ENCODE assay signal across 21 cellular contexts in genomic region chr7:142469653-142470335, GRCh38.
A peak's percentile ranks its signal among the peaks of the same experiment; 100 is the strongest.
DNase-seq lines count a peak whose midpoint lies in the region; ATAC-seq lines count a peak whose summit lies in the region.
"Had no signal": no experiment of that assay in that cellular context is flagged by ENCODE, and none has a peak within 500 bp of the region (broad histone marks: within the 10 kb centered on the region; RNA-seq: fewer than 3 reads in every experiment).

No MANE protein-coding gene starts in this region.

- DNase-seq in stimulated activated naive CD8-positive, alpha-beta T cell treated with anti-CD3 and anti-CD28 coated beads, Interleukin-15, amount 100 ng/mL, for 72 hours: no peak
- DNase-seq in stimulated activated naive CD8-positive, alpha-beta T cell treated with anti-CD3 and anti-CD28 coated beads, Interleukin-15, Interleukin-2, amounts not matched to agents 100 U/mL and 50 U/mL, for 24 hours: no peak
- DNase-seq in Kasumi-1 (lab: John Stamatoyannopoulos, UW) (peak; percentile 86 to 87), C1 segment of cervical spinal cord (lab: John Stamatoyannopoulos, UW) (no peak)
- DNase-seq in activated T-helper 1 cell treated with anti-CD3 and anti-CD28 coated beads, Interleukin-12 subunit alpha, Interleukin-12 subunit beta, Interleukin-2, Interleukin-4 antibody, amounts not matched to agents 30 ng/mL and 10 ng/mL and 1 ng/mL, durations not matched to agents 14 hours and 24 hours and 36 hours (ENCODE audit: low spot score): no peak
- no peak for DNase-seq in activated effector memory CD4-positive, alpha-beta T cell treated with anti-CD3 and anti-CD28 coated beads, Interleukin-2, amount 50 U/mL, for 16 hours
- DNase-seq: cerebellar nuclear complex; dorsolateral prefrontal cortex; left ventricle myocardium superior; NCI-H2029 treated with DMSO at 0.1 percent for 48 hours; NCI-H226; NCI-H69; Peyer's patch; right lobe of liver; SHP77 treated with DMSO at 0.1 percent for 48 hours; stimulated activated CD4-positive, alpha-beta T cell treated with anti-CD3 and anti-CD28 coated beads, Interleukin-2, amount 100 ng/mL, for 48 hours had no signal

- peak; percentile 32 for ATAC-seq in stimulated activated naive CD8-positive, alpha-beta T cell treated with anti-CD3 and anti-CD28 coated beads, Interleukin-15, amount 100 ng/mL, for 72 hours
- no peak for ATAC-seq in stimulated activated naive CD8-positive, alpha-beta T cell treated with anti-CD3 and anti-CD28 coated beads, Interleukin-15, Interleukin-2, amounts not matched to agents 100 U/mL and 50 U/mL, for 24 hours
- ATAC-seq in GM18873 (IDR thresholded peaks at IDR 0.05; ENCODE audit: low FRiP score, unreplicated experiment): no peak
- ATAC-seq: HepG2, left ventricle myocardium superior, right lobe of liver had no signal

- no peak overlapping the region for H3K4me3 Mint-ChIP-seq in stimulated activated naive CD8-positive, alpha-beta T cell treated with anti-CD3 and anti-CD28 coated beads, Interleukin-15, amount 100 ng/mL, for 72 hours
- H3K4me3 Mint-ChIP-seq in activated T-helper 1 cell treated with anti-CD3 and anti-CD28 coated beads, Interleukin-12 subunit alpha, Interleukin-12 subunit beta, Interleukin-2, Interleukin-4 antibody, amounts not matched to agents 30 ng/mL and 10 ng/mL and 1 ng/mL, durations not matched to agents 14 hours and 24 hours and 36 hours: no peak overlapping the region
- H3K4me3 Mint-ChIP-seq: brain, type B pancreatic cell had no signal

- no peaks in the 10 kb centered on the region for H3K27me3 Mint-ChIP-seq in stimulated activated naive CD8-positive, alpha-beta T cell treated with anti-CD3 and anti-CD28 coated beads, Interleukin-15, amount 100 ng/mL, for 72 hours
- H3K27me3 Mint-ChIP-seq in activated T-helper 1 cell treated with anti-CD3 and anti-CD28 coated beads, Interleukin-12 subunit alpha, Interleukin-12 subunit beta, Interleukin-2, Interleukin-4 antibody, amounts not matched to agents 30 ng/mL and 10 ng/mL and 1 ng/mL, durations not matched to agents 14 hours and 24 hours and 36 hours (ENCODE audit: insufficient read depth): no peaks in the 10 kb centered on the region

- no peaks in the 10 kb centered on the region for H3K36me3 Mint-ChIP-seq in activated T-helper 1 cell treated with anti-CD3 and anti-CD28 coated beads, Interleukin-12 subunit alpha, Interleukin-12 subunit beta, Interleukin-2, Interleukin-4 antibody, amounts not matched to agents 30 ng/mL and 10 ng/mL and 1 ng/mL, durations not matched to agents 14 hours and 24 hours and 36 hours (ENCODE audit: low read depth)
- H3K36me3 Mint-ChIP-seq: brain, type B pancreatic cell had no signal

- H3K9me3 Mint-ChIP-seq in stimulated activated naive CD8-positive, alpha-beta T cell treated with anti-CD3 and anti-CD28 coated beads, Interleukin-15, amount 100 ng/mL, for 72 hours: no peaks in the 10 kb centered on the region
- no peaks in the 10 kb centered on the region for H3K9me3 Mint-ChIP-seq in activated T-helper 1 cell treated with anti-CD3 and anti-CD28 coated beads, Interleukin-12 subunit alpha, Interleukin-12 subunit beta, Interleukin-2, Interleukin-4 antibody, amounts not matched to agents 30 ng/mL and 10 ng/mL and 1 ng/mL, durations not matched to agents 14 hours and 24 hours and 36 hours
- H3K9me3 Mint-ChIP-seq: brain, type B pancreatic cell had no signal

- intact Hi-C loops in activated T-helper 1 cell treated with anti-CD3 and anti-CD28 coated beads, Interleukin-12 subunit alpha, Interleukin-12 subunit beta, Interleukin-2, Interleukin-4 antibody, amounts not matched to agents 30 ng/mL and 10 ng/mL and 1 ng/mL, durations not matched to agents 14 hours and 24 hours and 36 hours (cut with micrococcal nuclease): no loop called here

- peak overlapping the region in 1 of 2 donors; percentile 49 for H3K27ac Mint-ChIP-seq in stimulated activated naive CD8-positive, alpha-beta T cell treated with anti-CD3 and anti-CD28 coated beads, Interleukin-15, amount 100 ng/mL, for 72 hours
- peak overlapping the region; percentile 19 for H3K27ac Mint-ChIP-seq in activated T-helper 1 cell treated with anti-CD3 and anti-CD28 coated beads, Interleukin-12 subunit alpha, Interleukin-12 subunit beta, Interleukin-2, Interleukin-4 antibody, amounts not matched to agents 30 ng/mL and 10 ng/mL and 1 ng/mL, durations not matched to agents 14 hours and 24 hours and 36 hours
- H3K27ac Mint-ChIP-seq: brain, progenitor cell of endocrine pancreas, type B pancreatic cell had no signal

- peaks cover 41% of the 10 kb centered on the region for H3K4me1 Mint-ChIP-seq in stimulated activated naive CD8-positive, alpha-beta T cell treated with anti-CD3 and anti-CD28 coated beads, Interleukin-15, amount 100 ng/mL, for 72 hours
- H3K4me1 Mint-ChIP-seq in activated T-helper 1 cell treated with anti-CD3 and anti-CD28 coated beads, Interleukin-12 subunit alpha, Interleukin-12 subunit beta, Interleukin-2, Interleukin-4 antibody, amounts not matched to agents 30 ng/mL and 10 ng/mL and 1 ng/mL, durations not matched to agents 14 hours and 24 hours and 36 hours (ENCODE audit: low read depth): peaks cover 22% of the 10 kb centered on the region

Comparison
In these comparisons a context has a peak if more than half of its experiments do, and no peak if none do; other contexts are left out.
1. DNase-seq: peak in Kasumi-1 (2 of 2); none in stimulated activated naive CD8-positive, alpha-beta T cell treated with anti-CD3 and anti-CD28 coated beads, Interleukin-15, amount 100 ng/mL, for 72 hours (0 of 2), stimulated activated naive CD8-positive, alpha-beta T cell treated with anti-CD3 and anti-CD28 coated beads, Interleukin-15, Interleukin-2, amounts not matched to agents 100 U/mL and 50 U/mL, for 24 hours (single experiment), activated T-helper 1 cell treated with anti-CD3 and anti-CD28 coated beads, Interleukin-12 subunit alpha, Interleukin-12 subunit beta, Interleukin-2, Interleukin-4 antibody, amounts not matched to agents 30 ng/mL and 10 ng/mL and 1 ng/mL, durations not matched to agents 14 hours and 24 hours and 36 hours (single experiment), C1 segment of cervical spinal cord (0 of 14) and activated effector memory CD4-positive, alpha-beta T cell treated with anti-CD3 and anti-CD28 coated beads, Interleukin-2, amount 50 U/mL, for 16 hours (single experiment).